Comparison of ENCODE assay signal across 20 cellular contexts in the genomic region with DNA sequence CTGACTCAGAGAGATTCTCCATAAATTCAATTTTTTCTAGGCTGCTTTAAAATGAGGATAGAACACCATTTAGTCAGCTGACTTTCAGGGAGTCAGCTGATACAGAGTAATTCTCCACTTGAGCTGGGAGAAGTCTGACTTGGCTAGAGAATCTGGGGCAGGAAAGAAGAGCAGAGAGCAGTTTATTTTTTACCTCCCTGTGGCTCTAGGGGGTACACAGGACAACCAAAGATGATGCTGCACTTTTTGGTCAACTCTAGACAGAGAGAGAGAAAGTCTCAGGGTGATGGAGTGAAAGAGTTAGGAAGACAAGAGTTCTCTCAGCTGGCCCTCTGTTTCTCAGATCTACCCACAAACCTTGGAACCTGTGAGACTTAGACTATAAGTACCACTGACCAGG.
A peak's percentile ranks its signal among the peaks of the same experiment; 100 is the strongest.
DNase-seq lines count a peak whose midpoint lies in the region; ATAC-seq, FAIRE-seq and TF ChIP-seq lines count a peak whose summit lies in the region.
"Had no signal": no experiment of that assay in that cellular context is flagged by ENCODE, and none has a peak within 500 bp of the region (broad histone marks: within the 10 kb centered on the region; RNA-seq: fewer than 3 reads in every experiment).

No MANE protein-coding gene starts in this region.

- DNase-seq in A549 (ENCODE audit: low read depth in 1 of 2, low spot score in 1 of 2) (no peak), foreskin keratinocyte (no peak), endodermal cell (no peak), NK-92 (lab: John Stamatoyannopoulos, UW; ENCODE audit: unreplicated experiment) (no peak)
- no peak for DNase-seq in CD8-positive, alpha-beta memory T cell
- DNase-seq in activated CD8-positive, alpha-beta T cell treated with anti-CD3 and anti-CD28 coated beads for 36 hours, result no peak
- DNase-seq in activated CD8-positive, alpha-beta memory T cell treated with anti-CD3 and anti-CD28 coated beads, Interleukin-2, amount 50 U/mL, for 4 hours, result no peak
- no peak for DNase-seq in effector memory CD4-positive, alpha-beta T cell
- DNase-seq: activated CD4-positive, alpha-beta T cell treated with anti-CD3 and anti-CD28 coated beads, Interleukin-2, amount 50 U/mL, for 48 hours; activated effector memory CD4-positive, alpha-beta T cell treated with anti-CD3 and anti-CD28 coated beads, Interleukin-2, amount 50 U/mL, for 16 hours; Kasumi-1; NCI-H1417 treated with DMSO at 0.1 percent for 48 hours; NCI-H2171; NCI-H748 treated with DMSO at 0.1 percent for 48 hours had no signal

- intact Hi-C loops in activated CD8-positive, alpha-beta T cell treated with anti-CD3 and anti-CD28 coated beads for 36 hours (cut with micrococcal nuclease), result loop anchor here (5.0 kb wide), 1 partner anchor 40 kb away; no protein-coding TSS in a partner anchor

- H3K4me3 ChIP-seq in A549 (no peak overlapping the region), endodermal cell (ENCODE audit: low read length) (no peak overlapping the region)
- no peak overlapping the region for H3K4me3 ChIP-seq in CD8-positive, alpha-beta memory T cell (ENCODE audit: low read length)
- H3K4me3 ChIP-seq in effector memory CD4-positive, alpha-beta T cell (ENCODE audit: insufficient read depth, low read depth, low read length, poor library complexity, severe bottlenecking), result no peak overlapping the region
- H3K4me3 ChIP-seq: coronary artery, HAP-1, thoracic aorta had no signal

- no peak for TF ChIP-seq EP300 in A549 (IDR thresholded peaks at IDR 0.05)

- H3K9ac ChIP-seq in endodermal cell (ENCODE audit: extremely low read depth, low read length, poor library complexity, severe bottlenecking), result no peak overlapping the region

- peaks cover 2 to 7% of the 10 kb centered on the region in 2 donors for H3K27me3 Mint-ChIP-seq in CD8-positive, alpha-beta memory T cell
- H3K27me3 Mint-ChIP-seq in activated CD8-positive, alpha-beta T cell treated with anti-CD3 and anti-CD28 coated beads for 36 hours, result no peaks in the 10 kb centered on the region
- no peaks in the 10 kb centered on the region for H3K27me3 Mint-ChIP-seq in endodermal cell (ENCODE audit: insufficient read depth)

- peaks cover 37% of the 10 kb centered on the region for H3K4me1 ChIP-seq in A549
- H3K4me1 ChIP-seq in CD8-positive, alpha-beta memory T cell (ENCODE audit: insufficient read depth, low read length), result no peaks in the 10 kb centered on the region
- H3K4me1 ChIP-seq in foreskin keratinocyte, result peaks cover 20% of the 10 kb centered on the region
- H3K4me1 ChIP-seq in endodermal cell (ENCODE audit: control insufficient read depth, insufficient read depth, low read length), result peaks cover 11% of the 10 kb centered on the region
- no peaks in the 10 kb centered on the region for H3K4me1 ChIP-seq in effector memory CD4-positive, alpha-beta T cell (ENCODE audit: control insufficient read depth, insufficient read depth, low read length, poor library complexity, severe bottlenecking)

- no peaks in the 10 kb centered on the region for H3K9me3 Mint-ChIP-seq in CD8-positive, alpha-beta memory T cell
- no peaks in the 10 kb centered on the region for H3K9me3 Mint-ChIP-seq in activated CD8-positive, alpha-beta T cell treated with anti-CD3 and anti-CD28 coated beads for 36 hours
- H3K9me3 Mint-ChIP-seq in endodermal cell, result no peaks in the 10 kb centered on the region
- H3K9me3 Mint-ChIP-seq: nephron had no signal

- TF ChIP-seq POLR2A in A549 (IDR thresholded peaks at IDR 0.05; ENCODE audit: low read length), result no peak

- no peak overlapping the region for H3K4me3 Mint-ChIP-seq in CD8-positive, alpha-beta memory T cell
- no peak overlapping the region for H3K4me3 Mint-ChIP-seq in activated CD8-positive, alpha-beta T cell treated with anti-CD3 and anti-CD28 coated beads for 36 hours
- H3K4me3 Mint-ChIP-seq in endodermal cell, result no peak overlapping the region
- H3K4me3 Mint-ChIP-seq: nephron had no signal

- no peak for TF ChIP-seq RAD21 in A549 (conservative IDR thresholded peaks at IDR 0.05 in 1 of 2, IDR thresholded peaks at IDR 0.05 in 1 of 2)

- TF ChIP-seq CTCF in A549 (IDR thresholded peaks at IDR 0.05), result no peak
- TF ChIP-seq CTCF in activated CD8-positive, alpha-beta T cell treated with anti-CD3 and anti-CD28 coated beads for 36 hours (IDR thresholded peaks at IDR 0.05), result no peak
- TF ChIP-seq CTCF in foreskin keratinocyte (conservative IDR thresholded peaks at IDR 0.05), result no peak
- TF ChIP-seq CTCF in endodermal cell (conservative IDR thresholded peaks at IDR 0.05), result no peak

- no peaks in the 10 kb centered on the region for H3K27me3 ChIP-seq in CD8-positive, alpha-beta memory T cell (ENCODE audit: insufficient read depth, low read length, poor library complexity, severe bottlenecking)
- H3K27me3 ChIP-seq in foreskin keratinocyte, result no peaks in the 10 kb centered on the region
- no peaks in the 10 kb centered on the region for H3K27me3 ChIP-seq in endodermal cell (ENCODE audit: control insufficient read depth, insufficient read depth, low read length, poor library complexity, severe bottlenecking)
- no peaks in the 10 kb centered on the region for H3K27me3 ChIP-seq in effector memory CD4-positive, alpha-beta T cell (replicated peaks; ENCODE audit: control insufficient read depth, insufficient read depth, low read length, poor library complexity, severe bottlenecking)

- ATAC-seq in A549 (peak in 1 of 2 experiments; percentile 9; a peak in 2 of 6 replicates), foreskin keratinocyte (no peak)
- no peak for ATAC-seq in activated CD8-positive, alpha-beta T cell treated with anti-CD3 and anti-CD28 coated beads for 36 hours
- ATAC-seq: Panc1 had no signal

- no peaks in the 10 kb centered on the region for H3K36me3 ChIP-seq in CD8-positive, alpha-beta memory T cell (ENCODE audit: insufficient read depth, low read length)
- H3K36me3 ChIP-seq in endodermal cell (ENCODE audit: control insufficient read depth, insufficient read depth, low read length), result no peaks in the 10 kb centered on the region
- H3K36me3 ChIP-seq in effector memory CD4-positive, alpha-beta T cell (ENCODE audit: control insufficient read depth, insufficient read depth, low read length), result no peaks in the 10 kb centered on the region
- H3K36me3 ChIP-seq: HAP-1, thoracic aorta had no signal

- H3K9me3 ChIP-seq in A549, result no peaks in the 10 kb centered on the region
- no peaks in the 10 kb centered on the region for H3K9me3 ChIP-seq in CD8-positive, alpha-beta memory T cell (ENCODE audit: low read length)
- no peaks in the 10 kb centered on the region for H3K9me3 ChIP-seq in endodermal cell (ENCODE audit: control insufficient read depth, low read length)
- H3K9me3 ChIP-seq in effector memory CD4-positive, alpha-beta T cell (ENCODE audit: control insufficient read depth, low read length), result no peaks in the 10 kb centered on the region
- H3K9me3 ChIP-seq: HAP-1, thoracic aorta had no signal

- peaks cover 5 to 10% (median 7%) of the 10 kb centered on the region in 3 donors for H3K4me1 Mint-ChIP-seq in CD8-positive, alpha-beta memory T cell
- peaks cover 30% of the 10 kb centered on the region for H3K4me1 Mint-ChIP-seq in activated CD8-positive, alpha-beta T cell treated with anti-CD3 and anti-CD28 coated beads for 36 hours (ENCODE audit: low read depth)
- no peaks in the 10 kb centered on the region for H3K4me1 Mint-ChIP-seq in endodermal cell

- no peak for FAIRE-seq in A549 (lab: Jason Lieb, UNC)
- FAIRE-seq: frontal cortex had no signal

- H3K36me3 Mint-ChIP-seq in CD8-positive, alpha-beta memory T cell, result no peaks in the 10 kb centered on the region
- peaks cover 2% of the 10 kb centered on the region for H3K36me3 Mint-ChIP-seq in activated CD8-positive, alpha-beta T cell treated with anti-CD3 and anti-CD28 coated beads for 36 hours (ENCODE audit: low read depth)
- no peaks in the 10 kb centered on the region for H3K36me3 Mint-ChIP-seq in endodermal cell (ENCODE audit: low read depth)

- CTCF ChIA-PET in A549 (lab: Yijun Ruan, JAX), result interaction anchor here (1.3 to 2.0 kb wide), 4 partner anchors 12 to 21 kb away, joined by 3 to 11 read pairs (median 4); no protein-coding TSS in a partner anchor
- CTCF ChIA-PET in CD8-positive, alpha-beta memory T cell (lab: Charles Lee), result no interaction called here
- CTCF ChIA-PET in activated CD8-positive, alpha-beta T cell treated with anti-CD3 and anti-CD28 coated beads for 36 hours (lab: Charles Lee), result interaction anchor here (1.1 to 2.0 kb wide), 6 partner anchors 9 to 109 kb away, joined by 3 to 8 read pairs (median 4); a partner anchor contains a TSS

- no peak overlapping the region for H3K4me2 ChIP-seq in A549

- POLR2A ChIA-PET in A549 (lab: Yijun Ruan, JAX), result no interaction called here
- POLR2A ChIA-PET in CD8-positive, alpha-beta memory T cell (lab: Charles Lee), result no interaction called here
- POLR2A ChIA-PET in activated CD8-positive, alpha-beta T cell treated with anti-CD3 and anti-CD28 coated beads for 36 hours (lab: Charles Lee), result interaction anchor here (0.8 to 4.7 kb wide), 4 partner anchors 14 to 110 kb away, joined by 3 to 24 read pairs (median 5); no protein-coding TSS in a partner anchor

- H3K27ac ChIP-seq in A549 (peak overlapping the region; percentile 34 to 86; a peak in 5 of 6 replicates), foreskin keratinocyte (peak overlapping the region; percentile 42), endodermal cell (ENCODE audit: low read depth, low read length) (no peak overlapping the region)
- peak overlapping the region; percentile 62 for H3K27ac ChIP-seq in CD8-positive, alpha-beta memory T cell (ENCODE audit: low read depth, low read length)
- no peak overlapping the region for H3K27ac ChIP-seq in effector memory CD4-positive, alpha-beta T cell (ENCODE audit: insufficient read depth, low read length, poor library complexity, severe bottlenecking)
- H3K27ac ChIP-seq: coronary artery, thoracic aorta had no signal

- peak overlapping the region in 1 of 8 donors; percentile 44 for H3K27ac Mint-ChIP-seq in CD8-positive, alpha-beta memory T cell
- H3K27ac Mint-ChIP-seq in activated CD8-positive, alpha-beta T cell treated with anti-CD3 and anti-CD28 coated beads for 36 hours, result peak overlapping the region; percentile 81
- no peak overlapping the region for H3K27ac Mint-ChIP-seq in endodermal cell

TF ChIP-seq in A549, 52 proteins besides CTCF, POLR2A, EP300 and RAD21:
- no peak for TF ChIP-seq RCOR1 (IDR thresholded peaks at IDR 0.05; ENCODE audit: low read depth, low read length)
- TF ChIP-seq, protein P1, sequence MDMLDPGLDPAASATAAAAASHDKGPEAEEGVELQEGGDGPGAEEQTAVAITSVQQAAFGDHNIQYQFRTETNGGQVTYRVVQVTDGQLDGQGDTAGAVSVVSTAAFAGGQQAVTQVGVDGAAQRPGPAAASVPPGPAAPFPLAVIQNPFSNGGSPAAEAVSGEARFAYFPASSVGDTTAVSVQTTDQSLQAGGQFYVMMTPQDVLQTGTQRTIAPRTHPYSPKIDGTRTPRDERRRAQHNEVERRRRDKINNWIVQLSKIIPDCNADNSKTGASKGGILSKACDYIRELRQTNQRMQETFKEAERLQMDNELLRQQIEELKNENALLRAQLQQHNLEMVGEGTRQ (IDR thresholded peaks at IDR 0.05), result peak; percentile 66

Comparison
In these comparisons a context has a peak if more than half of its experiments do, and no peak if none do; other contexts are left out.
1. H3K27ac ChIP-seq: peak in A549 (2 of 2), CD8-positive, alpha-beta memory T cell (single experiment) and foreskin keratinocyte (single experiment); none in endodermal cell (single experiment) and effector memory CD4-positive, alpha-beta T cell (single experiment).